In the genomic region with DNA sequence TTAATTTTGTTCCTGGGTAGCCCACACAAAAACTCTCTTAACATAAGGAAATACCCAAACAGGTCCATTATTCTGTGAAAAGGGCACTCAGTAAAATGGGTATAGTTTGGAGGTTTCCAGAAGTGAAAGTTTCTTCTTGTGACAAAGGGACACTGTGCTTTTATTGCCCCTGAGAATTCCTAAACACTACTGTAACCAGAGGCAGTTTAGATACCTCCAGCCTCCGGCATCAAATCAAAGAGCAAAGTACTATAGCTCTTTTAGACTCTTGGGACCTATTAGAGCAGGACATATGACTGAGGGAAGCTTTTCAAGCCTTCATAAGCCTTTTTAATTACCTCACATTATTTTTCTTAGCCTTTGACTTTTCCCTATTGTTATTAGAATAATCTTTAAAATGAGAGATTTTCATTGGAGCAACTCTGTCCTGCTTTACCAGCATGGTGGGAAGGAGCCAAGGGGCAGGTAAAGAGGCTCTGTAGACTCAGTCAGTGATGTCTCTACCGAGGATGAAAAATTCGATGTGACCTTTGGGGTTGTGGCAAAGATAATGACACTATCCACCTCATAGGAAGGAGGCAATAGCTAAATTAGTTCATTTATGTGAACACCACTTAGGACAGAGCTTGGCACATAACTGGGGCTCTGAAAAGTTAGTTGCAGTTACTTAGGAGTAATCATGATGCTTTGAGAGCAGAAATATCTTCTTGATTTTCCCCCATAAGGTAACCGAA, we compare ENCODE assay signal across 27 cellular contexts.
"Had no signal": no experiment of that assay in that cellular context is flagged by ENCODE, and none has a peak within 500 bp of the region (broad histone marks: within the 10 kb centered on the region; RNA-seq: fewer than 3 reads in every experiment).

No MANE protein-coding gene starts in this region.

- DNase-seq: dermis blood vessel endothelial cell; effector memory CD4-positive, alpha-beta T cell; erythroblast; esophagus squamous epithelium; foreskin melanocyte; glutamatergic neuron; heart right ventricle; hypothalamus; immature natural killer cell; left ventricle myocardium superior; lower lobe of right lung; naive thymus-derived CD8-positive, alpha-beta T cell; right lobe of liver; small intestine; stimulated activated CD4-positive, alpha-beta T cell treated with anti-CD3 and anti-CD28 coated beads, Interleukin-15, amount 100 ng/mL, for 24 hours; stimulated activated CD4-positive, alpha-beta T cell treated with anti-CD3 and anti-CD28 coated beads, Interleukin-4, amount 100 ng/mL, for 1 hour; stimulated activated CD8-positive, alpha-beta memory T cell treated with anti-CD3 and anti-CD28 coated beads, Interleukin-4, amount 100 ng/mL, for 48 hours; stimulated activated naive CD4-positive, alpha-beta T cell treated with Interleukin-2 at 50 U/mL for 16 hours; upper lobe of right lung; uterus had no signal

- H3K9me3 ChIP-seq: esophagus squamous epithelium, heart right ventricle, lower lobe of right lung, right lobe of liver, thoracic aorta, tibial nerve, upper lobe of right lung, uterus had no signal

- H3K27me3 ChIP-seq: esophagus squamous epithelium, heart right ventricle, right lobe of liver, tibial nerve, upper lobe of right lung, uterus had no signal

- H3K9ac ChIP-seq: parathyroid adenoma had no signal

- H3K9me3 Mint-ChIP-seq: immature natural killer cell, neural crest cell had no signal

- H2AFZ ChIP-seq: parathyroid adenoma had no signal

- H3K4me1 Mint-ChIP-seq: neural crest cell had no signal

- H3K4me3 ChIP-seq: coronary artery, esophagus squamous epithelium, heart right ventricle, lower lobe of right lung, right lobe of liver, thoracic aorta, tibial nerve, upper lobe of right lung, uterus had no signal

- FAIRE-seq: keratinocyte had no signal

- H3K79me2 ChIP-seq: parathyroid adenoma had no signal

- H3K27ac Mint-ChIP-seq: progenitor cell of endocrine pancreas had no signal

- H3K36me3 Mint-ChIP-seq: naive thymus-derived CD8-positive, alpha-beta T cell had no signal

- ATAC-seq: heart right ventricle; left ventricle myocardium superior; lower lobe of right lung; naive thymus-derived CD8-positive, alpha-beta T cell; upper lobe of right lung had no signal

- H3K27me3 Mint-ChIP-seq: naive thymus-derived CD8-positive, alpha-beta T cell; progenitor cell of endocrine pancreas had no signal

- H3K27ac ChIP-seq: coronary artery, esophagus squamous epithelium, heart right ventricle, lower lobe of right lung, parathyroid adenoma, right lobe of liver, thoracic aorta, tibial nerve, upper lobe of right lung, uterus had no signal

- H3K4me3 Mint-ChIP-seq: immature natural killer cell; naive thymus-derived CD8-positive, alpha-beta T cell; neural crest cell had no signal

- H3K36me3 ChIP-seq: esophagus squamous epithelium, heart right ventricle, lower lobe of right lung, right lobe of liver, thoracic aorta, tibial nerve, upper lobe of right lung, uterus had no signal

- H3K4me1 ChIP-seq: esophagus squamous epithelium, heart right ventricle, lower lobe of right lung, parathyroid adenoma, right lobe of liver, tibial nerve, upper lobe of right lung, uterus had no signal
